33 cellular contexts compared by ENCODE assay signal in genomic region chr2:210267698-210268097, GRCh38. TPM values are rescaled to one million over a fixed set of nuclear protein-coding genes. Genes with fewer than 3 reads are reported as not detected.
DNase-seq lines count a peak whose midpoint lies in the region; ATAC-seq, FAIRE-seq and TF ChIP-seq lines count a peak whose summit lies in the region.
"Had no signal": no experiment of that assay in that cellular context is flagged by ENCODE, and none has a peak within 500 bp of the region (broad histone marks: within the 10 kb centered on the region; RNA-seq: fewer than 3 reads in every experiment).

No MANE protein-coding gene starts in this region.

- H3K9me3 ChIP-seq in GM12878 (replicated peaks; ENCODE audit: control insufficient read depth, insufficient read depth, low read length) (no peaks in the 10 kb centered on the region), tibial artery (no peaks in the 10 kb centered on the region)
- H3K9me3 ChIP-seq: BLaER1 treated with 17β-estradiol and CSF1 and Interleukin-3, amounts not matched to agents 10 nM and 100 nM; Caco-2; SK-N-SH had no signal

- H3K4me3 ChIP-seq in GM12878 (no peak overlapping the region), tibial artery (no peak overlapping the region)
- H3K4me3 ChIP-seq: BLaER1 treated with 17β-estradiol and CSF1 and Interleukin-3, amounts not matched to agents 10 nM and 100 nM had no signal

- SMC1A ChIA-PET in GM12878 (lab: Charles Lee; ENCODE audit: uncharacterized antibody, unreplicated experiment), result interaction anchor here (1.5 kb wide), 1 partner anchor 15 kb away, joined by 3 read pairs; no protein-coding TSS in a partner anchor

- FAIRE-seq in GM12878 (lab: Jason Lieb, UNC), result no peak
- FAIRE-seq: GM12891, H54, HepG2 had no signal

- 0% methylated on average over 1 of the region's 1 CpG for WGBS in GM12878 (ENCODE audit: insufficient coverage, insufficient replicate concordance, low lambda C conversion rate, missing lambda C conversion rate)

- no peaks in the 10 kb centered on the region for H3K27me3 ChIP-seq in GM12878 (replicated peaks in 1 of 2; ENCODE audit: control insufficient read depth in 2 of 2, insufficient read depth in 2 of 2, low read length in 1 of 2)
- no peaks in the 10 kb centered on the region for H3K27me3 ChIP-seq in tibial artery
- H3K27me3 ChIP-seq: BLaER1 treated with 17β-estradiol and CSF1 and Interleukin-3, amounts not matched to agents 10 nM and 100 nM had no signal

- DNase-seq in GM12878 (ENCODE audit: low read depth, low spot score) (no peak), posterior cingulate gyrus (no peak), tibial artery (no peak)
- DNase-seq in stimulated activated CD4-positive, alpha-beta T cell treated with anti-CD3 and anti-CD28 coated beads, Interleukin-4, amount 100 ng/mL, for 1 hour, result no peak
- DNase-seq: ACHN; Caco-2; CD4-positive, alpha-beta memory T cell; DMS 273 treated with DMSO at 0.1 percent for 48 hours; DMS79 treated with DMSO at 0.1 percent for 48 hours; KBM-7; MM.1S; NCI-H1048; NCI-H1417 treated with DMSO at 0.1 percent for 48 hours; NCI-H1930; NCI-H226; NCI-H524; NCI-H774; NK-92 treated with Interleukin-12 subunit alpha and Interleukin-12 subunit beta, amount 100 ng/mL, for 24 hours; SHP77 treated with DMSO at 0.1 percent for 48 hours; SK-N-SH; T-helper 2 cell had no signal

- peak; percentile 60 for ATAC-seq in GM18511 (IDR thresholded peaks at IDR 0.05; ENCODE audit: unreplicated experiment)
- peak; percentile 48 for ATAC-seq in GM19397 (IDR thresholded peaks at IDR 0.05; ENCODE audit: unreplicated experiment)
- peak; percentile 69 for ATAC-seq in HG02981 (IDR thresholded peaks at IDR 0.05; ENCODE audit: unreplicated experiment)
- peak; percentile 38; the same call in 2 of the 3 replicates for ATAC-seq in GM12878
- no peak for ATAC-seq in GM21723 (IDR thresholded peaks at IDR 0.05; ENCODE audit: unreplicated experiment)
- ATAC-seq: HepG2 had no signal

- no TSS peak for BruUV-seq in GM12878 (replicated peaks; lab: Mats Ljungman, UMichigan)

- no peak overlapping the region for H3K9ac ChIP-seq in GM12878 (ENCODE audit: control insufficient read depth, insufficient read depth, low read length)
- H3K9ac ChIP-seq: BLaER1 treated with 17β-estradiol and CSF1 and Interleukin-3, amounts not matched to agents 10 nM and 100 nM; SK-N-SH had no signal

- H3K4me2 ChIP-seq in GM12878 (ENCODE audit: control insufficient read depth, insufficient read depth), result no peak overlapping the region
- H3K4me2 ChIP-seq: BLaER1 treated with 17β-estradiol and CSF1 and Interleukin-3, amounts not matched to agents 10 nM and 100 nM; SK-N-SH had no signal

- H3K4me1 ChIP-seq in GM12878 (ENCODE audit: control insufficient read depth, insufficient read depth, low read length), result no peaks in the 10 kb centered on the region
- no peaks in the 10 kb centered on the region for H3K4me1 ChIP-seq in tibial artery
- H3K4me1 ChIP-seq: BLaER1 treated with 17β-estradiol and CSF1 and Interleukin-3, amounts not matched to agents 10 nM and 100 nM; Caco-2 had no signal

- RAD21 ChIA-PET in GM12878 (lab: Charles Lee; ENCODE audit: unreplicated experiment), result interaction anchor here (0.9 kb wide), 1 partner anchor 17 kb away, joined by 3 read pairs; no protein-coding TSS in a partner anchor

- no peak for TF ChIP-seq POLR2A in GM12878 (IDR thresholded peaks at IDR 0.05; ENCODE audit: low read depth, low read length)

- no peak overlapping the region for H2AFZ ChIP-seq in GM12878 (ENCODE audit: control insufficient read depth, low read depth, low read length)

- no peaks in the 10 kb centered on the region for H4K20me1 ChIP-seq in GM12878 (ENCODE audit: control insufficient read depth, insufficient read depth)
- H4K20me1 ChIP-seq: BLaER1 treated with 17β-estradiol and CSF1 and Interleukin-3, amounts not matched to agents 10 nM and 100 nM had no signal

- H3K79me2 ChIP-seq in GM12878 (ENCODE audit: control insufficient read depth, insufficient read depth, low read length), result no peaks in the 10 kb centered on the region

- CTCF ChIA-PET in GM12878 (lab: Yijun Ruan, JAX), result interaction anchor here (0.6 to 1.3 kb wide), 3 partner anchors 10 to 195 kb away, joined by 3 to 4 read pairs (median 3); no protein-coding TSS in a partner anchor

- TF ChIP-seq CTCF in GM12878 (IDR thresholded peaks at IDR 0.05 in 2 of 3, conservative IDR thresholded peaks at IDR 0.05 in 1 of 3; ENCODE audit: control insufficient read depth in 2 of 3, extremely low read depth in 1 of 3, insufficient read depth in 1 of 3, low read depth in 3 of 3, low read length in 3 of 3) (no peak), tibial artery (IDR thresholded peaks at IDR 0.05) (no peak)

- intact Hi-C loops in GM12878 (cut with micrococcal nuclease; ENCODE audit: unreplicated experiment) (no loop called here), posterior cingulate gyrus (cut with DNase I) (no loop called here), tibial artery (cut with DNase I; ENCODE audit: low total_unique reads) (no loop called here)

- no peak for TF ChIP-seq RAD21 in GM12878 (IDR thresholded peaks at IDR 0.05; ENCODE audit: insufficient read depth, low read depth, low read length)

- H3K36me3 ChIP-seq in GM12878 (ENCODE audit: control insufficient read depth in 2 of 2, insufficient read depth in 2 of 2, low read length in 1 of 2) (no peaks in the 10 kb centered on the region), tibial artery (no peaks in the 10 kb centered on the region)
- H3K36me3 ChIP-seq: BLaER1 treated with 17β-estradiol and CSF1 and Interleukin-3, amounts not matched to agents 10 nM and 100 nM had no signal

- POLR2A ChIA-PET in GM12878 (lab: Charles Lee), result no interaction called here

- in situ Hi-C loops in GM12878 (cut with MboI), result no loop called here

- TF ChIP-seq EP300 in GM12878 (IDR thresholded peaks at IDR 0.05; ENCODE audit: borderline replicate concordance in 1 of 2, control insufficient read depth in 1 of 2, low read depth in 2 of 2, low read length in 2 of 2), result no peak

- H3K27ac ChIP-seq in GM12878 (ENCODE audit: control insufficient read depth, insufficient read depth) (no peak overlapping the region), tibial artery (no peak overlapping the region)
- H3K27ac ChIP-seq: 22Rv1; BLaER1 treated with 17β-estradiol and CSF1 and Interleukin-3, amounts not matched to agents 10 nM and 100 nM; HL-60; RWPE1 had no signal

TF ChIP-seq in GM12878, 131 proteins besides CTCF, POLR2A, EP300 and RAD21:
- TF ChIP-seq ZZZ3 (IDR thresholded peaks at IDR 0.05; ENCODE audit: control insufficient read depth, insufficient read length, low read depth), result no peak
- 0 out of 2 replicates have a peak, but pooled peaks have one; percentile 25 for TF ChIP-seq DPF2 (IDR thresholded peaks at IDR 0.05)
- no peak for TF ChIP-seq YBX1 (IDR thresholded peaks at IDR 0.05)
- TF ChIP-seq MTA2 (IDR thresholded peaks at IDR 0.05; ENCODE audit: low read depth), result 0 out of 2 replicates have a peak, but pooled peaks have one; percentile 20
- no peak for TF ChIP-seq USF2 (IDR thresholded peaks at IDR 0.05; ENCODE audit: borderline replicate concordance, low read depth, low read length)
- TF ChIP-seq SIX5 (IDR thresholded peaks at IDR 0.05; ENCODE audit: low read depth, low read length, severe bottlenecking), result no peak

RNA-seq across cellular contexts. Expression of gene ACADL, which starts 42.5 kb away (rescaled TPM):
- not detected in 2 replicates for total RNA-seq in GM12878 (2013; cell fraction: nucleolus; rRNA removed)
- total RNA-seq in GM12878 (2014; rRNA removed), result not detected in 2 replicates
- total RNA-seq in GM12878 (2014; rRNA removed; fragmentation: Illumina TruSeq; extraction: Trizol), result not detected in 2 replicates
- total RNA-seq in GM12878 (2021), result not detected in 2 replicates
- polyA plus RNA-seq in GM12878 (2011; ENCODE audit: low read depth), result not detected
- not detected in 2 replicates for polyA plus RNA-seq in GM12878 (2011; rRNA removed)
- polyA plus RNA-seq in GM12878 (2011; cell fraction: cytosol; rRNA removed), result not detected in 2 replicates
- not detected in 2 replicates for polyA plus RNA-seq in GM12878 (2011; cell fraction: nucleus; rRNA removed)
- not detected in 2 replicates for polyA plus RNA-seq in GM12878 (2012)
- polyA plus RNA-seq in GM12878 (2014; fragmentation: Illumina TruSeq; extraction: Trizol), result not detected in 2 replicates
- polyA plus RNA-seq in GM12878 (2014; fragmentation: Nextera tagmentation; extraction: Ambion mirVana), result not detected
- not detected in 2 replicates for polyA plus RNA-seq in GM12878 (2014; rRNA removed)
- not detected for polyA plus RNA-seq in GM12878 (2016; fragmentation: Nextera tagmentation; extraction: Ambion mirVana)
- polyA minus RNA-seq in GM12878 (2011; rRNA and poly(A)+ RNA removed), result not detected in 2 replicates
- polyA minus RNA-seq in GM12878 (2011; cell fraction: cytosol; rRNA and poly(A)+ RNA removed), result not detected in 2 replicates
- not detected in 2 replicates for polyA minus RNA-seq in GM12878 (2011; cell fraction: nucleus; rRNA and poly(A)+ RNA removed)
- total RNA-seq: Caco-2; CD4-positive, alpha-beta memory T cell; HepG2; HT-29 had no signal
- polyA plus RNA-seq: CD4-positive, alpha-beta memory T cell; HepG2; SK-N-SH had no signal

RNA-seq across cellular contexts. Expression of gene MYL1, which starts 47.3 kb away (rescaled TPM):
- not detected in 2 replicates for total RNA-seq in GM12878 (2013; cell fraction: nucleolus; rRNA removed)
- not detected in 2 replicates for total RNA-seq in GM12878 (2014; rRNA removed)
- not detected in 2 replicates for total RNA-seq in GM12878 (2014; rRNA removed; fragmentation: Illumina TruSeq; extraction: Trizol)
- total RNA-seq in GM12878 (2021), result not detected in 2 replicates
- not detected for polyA plus RNA-seq in GM12878 (2011; ENCODE audit: low read depth)
- polyA plus RNA-seq in GM12878 (2011; rRNA removed), result 0.27 and 0.43 TPM in 2 replicates
- 0.08 and 0.19 TPM in 2 replicates for polyA plus RNA-seq in GM12878 (2011; cell fraction: cytosol; rRNA removed)
- 0.18 and 0.19 TPM in 2 replicates for polyA plus RNA-seq in GM12878 (2011; cell fraction: nucleus; rRNA removed)
- not detected in 2 replicates for polyA plus RNA-seq in GM12878 (2012)
- not detected in 2 replicates for polyA plus RNA-seq in GM12878 (2014; fragmentation: Illumina TruSeq; extraction: Trizol)
- polyA plus RNA-seq in GM12878 (2014; fragmentation: Nextera tagmentation; extraction: Ambion mirVana), result not detected
- polyA plus RNA-seq in GM12878 (2014; rRNA removed), result not detected in 2 replicates
- not detected for polyA plus RNA-seq in GM12878 (2016; fragmentation: Nextera tagmentation; extraction: Ambion mirVana)
- not detected in 2 replicates for polyA minus RNA-seq in GM12878 (2011; rRNA and poly(A)+ RNA removed)
- polyA minus RNA-seq in GM12878 (2011; cell fraction: cytosol; rRNA and poly(A)+ RNA removed), result not detected in 2 replicates
- not detected in 2 replicates for polyA minus RNA-seq in GM12878 (2011; cell fraction: nucleus; rRNA and poly(A)+ RNA removed)
- total RNA-seq: Caco-2; CD4-positive, alpha-beta memory T cell; HepG2; HT-29 had no signal
- polyA plus RNA-seq: CD4-positive, alpha-beta memory T cell; HepG2; SK-N-SH had no signal
